Comparison of ENCODE assay signal across 8 cellular contexts in the genomic region with DNA sequence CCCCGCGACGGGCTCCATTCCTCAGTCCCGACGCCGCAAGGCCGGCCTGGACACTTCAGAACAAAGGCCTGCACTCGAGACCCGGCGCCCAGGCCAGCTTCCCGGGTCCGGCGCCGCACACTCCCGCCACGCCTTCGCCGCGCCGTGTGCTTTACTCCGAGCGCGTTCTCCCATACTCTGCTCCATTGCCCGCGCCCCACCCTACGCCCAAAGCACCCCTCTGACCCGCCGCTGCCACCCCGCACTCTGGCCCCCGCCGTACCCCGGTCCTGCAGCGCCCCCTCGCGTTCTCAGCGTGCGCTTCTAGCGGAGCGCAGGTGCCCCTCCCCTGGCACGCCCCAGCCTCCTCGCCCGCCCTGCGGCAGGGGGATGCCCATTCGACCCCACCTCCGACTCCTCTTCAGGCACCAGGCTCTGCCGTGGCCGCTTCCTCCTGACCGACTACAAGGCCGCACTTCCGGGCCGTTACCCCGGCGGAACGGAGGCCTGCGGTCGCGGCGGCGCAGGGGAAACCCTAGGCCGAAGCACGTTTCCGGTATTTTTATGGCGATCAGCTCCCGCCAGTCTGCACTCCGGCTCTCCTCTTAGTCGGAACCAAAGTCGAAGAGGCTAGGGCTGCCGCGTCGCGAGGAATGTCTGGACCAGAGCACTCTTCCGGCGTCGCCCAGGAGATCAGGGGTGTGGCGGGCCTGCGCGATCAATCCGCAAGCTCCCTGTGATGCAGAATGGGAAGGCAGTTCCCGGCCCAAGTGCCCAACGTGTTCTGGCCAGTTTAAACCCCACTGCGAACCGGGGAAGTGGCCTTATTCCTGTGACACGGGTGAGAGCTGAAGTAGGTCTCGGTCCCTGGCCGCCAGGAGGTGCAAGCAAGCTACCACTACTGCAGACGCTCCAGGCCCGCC. TPM values are rescaled to one million over a fixed set of nuclear protein-coding genes. Genes with fewer than 3 reads are reported as not detected.
DNase-seq lines count a peak whose midpoint lies in the region; ATAC-seq and TF ChIP-seq lines count a peak whose summit lies in the region.

A gene (minus strand): TSS at position 456 of the 902 bp plus-strand sequence. CDS start 2,137 bp downstream, outside the sequence.

- peak within 1 kb of the TSS; percentile 84 for H3K27ac ChIP-seq in SU-DHL-6 (ENCODE audit: low read depth, low read length)
- peak within 1 kb of the TSS; percentile 92 for H3K27ac ChIP-seq in parathyroid adenoma
- peak within 1 kb of the TSS; percentile 92 to 99 (median 96) for H3K27ac ChIP-seq in transverse colon

- H3K36me3 ChIP-seq in SU-DHL-6 (ENCODE audit: low read length), result no peaks in the 10 kb centered on the region
- no peaks in the 10 kb centered on the region for H3K36me3 ChIP-seq in parathyroid adenoma (ENCODE audit: control insufficient read depth, insufficient read depth, low read length)
- peaks cover 0 to 6% (median 0%) of the 10 kb centered on the region in 4 donors for H3K36me3 ChIP-seq in transverse colon

- TF ChIP-seq CTCF in GM12873 (IDR thresholded peaks at IDR 0.05; ENCODE audit: insufficient read depth, low read depth, low read length, missing control alignments), result peak; percentile 78
- TF ChIP-seq CTCF in SU-DHL-6 (IDR thresholded peaks at IDR 0.05; ENCODE audit: insufficient read depth, low read length, poor library complexity, severe bottlenecking), result peak; percentile 61
- TF ChIP-seq CTCF in parathyroid adenoma (IDR thresholded peaks at IDR 0.05), result peak; percentile 78
- peak; percentile 60 to 96 (median 70) for TF ChIP-seq CTCF in transverse colon (IDR thresholded peaks at IDR 0.05)

- DNase-seq in NCI-H128 (lab: John Stamatoyannopoulos, UW; ENCODE audit: unreplicated experiment), result peak; percentile 90
- peak; percentile 75 for DNase-seq in activated naive CD8-positive, alpha-beta T cell treated with anti-CD3 and anti-CD28 coated beads, Interleukin-2, amount 50 U/mL, for 16 hours (ENCODE audit: low read depth, low spot score)
- DNase-seq in Right ventricle myocardium superior, result peak; percentile 95
- DNase-seq in transverse colon, result peak; percentile 93

- H3K4me3 ChIP-seq in SU-DHL-6 (ENCODE audit: insufficient read depth, low read length, poor library complexity, severe bottlenecking) (peak within 1 kb of the TSS; percentile 73), parathyroid adenoma (ENCODE audit: low read depth, low read length) (peak within 1 kb of the TSS; percentile 91), transverse colon (peak within 1 kb of the TSS; percentile 63 to 79 (median 72))

- H3F3A ChIP-seq in SU-DHL-6 (ENCODE audit: insufficient read depth), result peaks cover 16% of the 10 kb centered on the region

- TF ChIP-seq POLR2A in transverse colon (IDR thresholded peaks at IDR 0.05), result peak; percentile 75

- H3K79me2 ChIP-seq in SU-DHL-6 (ENCODE audit: insufficient read depth, low read length), result peaks cover 11% of the 10 kb centered on the region
- peaks cover 32% of the 10 kb centered on the region for H3K79me2 ChIP-seq in parathyroid adenoma

- H3K9me3 ChIP-seq in SU-DHL-6 (ENCODE audit: insufficient read depth, low read length) (no peaks in the 10 kb centered on the region), parathyroid adenoma (ENCODE audit: control insufficient read depth, low read length) (no peaks in the 10 kb centered on the region), transverse colon (no peaks in the 10 kb centered on the region)

- no peaks in the 10 kb centered on the region for H4K20me1 ChIP-seq in SU-DHL-6 (ENCODE audit: low read depth, low read length)

- peak within 1 kb of the TSS; percentile 72 for H2AFZ ChIP-seq in SU-DHL-6 (ENCODE audit: low read depth, low read length, severe bottlenecking)
- peak within 1 kb of the TSS; percentile 83 for H2AFZ ChIP-seq in parathyroid adenoma

- H3K4me1 ChIP-seq in parathyroid adenoma, result peaks cover 9% of the 10 kb centered on the region
- peaks cover 21 to 27% (median 25%) of the 10 kb centered on the region in 4 donors for H3K4me1 ChIP-seq in transverse colon

- no peaks in the 10 kb centered on the region for H3K9me2 ChIP-seq in SU-DHL-6 (replicated peaks; ENCODE audit: insufficient read depth, low read length)

- TF ChIP-seq EP300 in transverse colon (IDR thresholded peaks at IDR 0.05; ENCODE audit: low read depth), result no peak

- in situ Hi-C loops in transverse colon (cut with MboI; ENCODE audit: low pct_ligation_motif_present in 1 of 4, low pct_unique_long_range_greater_than_20kb in 1 of 4, low sequenced_read_pairs in 3 of 4), result no loop called here

- WGBS in transverse colon (ENCODE audit: low coverage in 1 of 2), 2 donors, result 1% methylated on average over 72 of the region's 87 CpGs; no CpG with 5 or more reads in 1 of the 2 donors

- H3K9ac ChIP-seq in SU-DHL-6 (ENCODE audit: low read length) (peak within 1 kb of the TSS; percentile 96), parathyroid adenoma (peak within 1 kb of the TSS; percentile 95)

- intact Hi-C loops in Right ventricle myocardium superior (cut with DNase I), result no loop called here
- intact Hi-C loops in transverse colon (cut with DNase I; ENCODE audit: low total_unique reads), result no loop called here

- no peaks in the 10 kb centered on the region for H3K27me3 ChIP-seq in SU-DHL-6 (ENCODE audit: low read length)
- no peaks in the 10 kb centered on the region for H3K27me3 ChIP-seq in parathyroid adenoma (ENCODE audit: control insufficient read depth, insufficient read depth, low read length)
- H3K27me3 ChIP-seq in transverse colon, result no peaks in the 10 kb centered on the region

- H3K4me2 ChIP-seq in SU-DHL-6 (ENCODE audit: low read depth, low read length, poor library complexity, severe bottlenecking), result peak within 1 kb of the TSS; percentile 85
- H3K4me2 ChIP-seq in parathyroid adenoma (ENCODE audit: low read length), result peak within 1 kb of the TSS; percentile 75

- peak; percentile 80 for ATAC-seq in HG02759 (IDR thresholded peaks at IDR 0.05; ENCODE audit: unreplicated experiment)
- peak; percentile 92 for ATAC-seq in Right ventricle myocardium superior (ENCODE audit: poor library complexity)

RNA-seq across cellular contexts. Expression of the gene that starts here (rescaled TPM):
- total RNA-seq in Right ventricle myocardium superior (7.9 TPM), transverse colon (10 to 100 TPM; 12.8 to 24.7 (median 18.1) TPM)

Comparison
In these comparisons a context has a peak if more than half of its experiments do, and no peak if none do; other contexts are left out.
1. Peak in every context shown above with its lines: DNase-seq, ATAC-seq, H3K4me3 ChIP-seq and H3K27ac ChIP-seq.